12 cellular contexts compared by ENCODE assay signal in the genomic region with DNA sequence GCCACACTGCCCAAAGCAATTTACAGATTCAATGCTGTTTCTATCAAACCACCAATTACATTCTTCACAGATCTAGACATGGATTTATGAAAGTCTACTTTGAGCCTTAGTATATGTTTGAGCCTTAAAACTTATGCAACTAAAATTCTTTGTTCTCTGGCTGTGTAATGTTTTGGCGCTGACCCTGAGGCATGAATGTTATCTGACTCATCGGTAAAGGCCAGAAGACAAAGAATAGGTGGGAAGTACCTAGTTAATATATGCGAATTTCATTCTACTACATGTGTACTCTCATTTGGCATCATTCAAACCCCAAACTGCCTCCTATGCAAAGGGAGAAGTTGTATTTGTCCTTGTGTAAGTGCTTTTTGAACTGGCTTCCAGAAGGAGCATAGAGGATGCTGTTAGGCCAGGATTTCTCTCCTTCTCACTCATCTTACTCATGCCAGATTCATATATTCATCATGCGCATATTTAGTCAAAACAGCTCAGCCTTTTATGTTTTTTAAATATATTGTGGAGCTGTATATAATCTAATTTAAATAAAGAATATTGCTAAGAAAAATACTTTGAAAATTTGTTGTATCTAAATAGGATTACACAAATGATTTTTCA.
A peak's percentile ranks its signal among the peaks of the same experiment; 100 is the strongest.
DNase-seq lines count a peak whose midpoint lies in the region; ATAC-seq and TF ChIP-seq lines count a peak whose summit lies in the region.
"Had no signal": no experiment of that assay in that cellular context is flagged by ENCODE, and none has a peak within 500 bp of the region (broad histone marks: within the 10 kb centered on the region; RNA-seq: fewer than 3 reads in every experiment).

No MANE protein-coding gene starts in this region.

- peaks cover 13% of the 10 kb centered on the region; the same call in 1 of the 2 replicates for H3K36me3 Mint-ChIP-seq in HFFc6 (ENCODE audit: low read depth)

- H3K27me3 Mint-ChIP-seq in HFFc6 (ENCODE audit: insufficient read depth): no peaks in the 10 kb centered on the region; the same call in 1 of the 2 replicates

- H3K4me3 ChIP-seq in RWPE2 (ENCODE audit: severe bottlenecking): no peak overlapping the region
- H3K4me3 ChIP-seq in ascending aorta: no peak overlapping the region
- H3K4me3 ChIP-seq in uterus: no peak overlapping the region
- H3K4me3 ChIP-seq in OCI-LY7 (ENCODE audit: low read depth, low read length, poor library complexity, severe bottlenecking): no peak overlapping the region
- H3K4me3 ChIP-seq: coronary artery had no signal

- H3K4me1 Mint-ChIP-seq in HFFc6 (ENCODE audit: low read depth): peaks cover 19% of the 10 kb centered on the region

- no peaks in the 10 kb centered on the region for H3K27me3 ChIP-seq in RWPE2 (ENCODE audit: insufficient read depth, poor library complexity, severe bottlenecking)
- no peaks in the 10 kb centered on the region for H3K27me3 ChIP-seq in ascending aorta
- H3K27me3 ChIP-seq in uterus: no peaks in the 10 kb centered on the region

- no peaks in the 10 kb centered on the region for H3K9me2 ChIP-seq in OCI-LY7 (ENCODE audit: insufficient read depth, low read length)

- H3K36me3 ChIP-seq in RWPE2 (ENCODE audit: low read depth): no peaks in the 10 kb centered on the region
- H3K36me3 ChIP-seq in ascending aorta: no peaks in the 10 kb centered on the region
- no peaks in the 10 kb centered on the region for H3K36me3 ChIP-seq in uterus
- H3K36me3 ChIP-seq in OCI-LY7 (ENCODE audit: insufficient read depth, low read length): no peaks in the 10 kb centered on the region

- no peak overlapping the region for H2AFZ ChIP-seq in OCI-LY7 (ENCODE audit: low read length)

- peak; percentile 99 for ATAC-seq in RWPE2 (ENCODE audit: low read depth)
- ATAC-seq: left cardiac atrium had no signal

- H3K4me1 ChIP-seq in RWPE2 (ENCODE audit: insufficient read depth, poor library complexity, severe bottlenecking) (peaks cover 11% of the 10 kb centered on the region), ascending aorta (no peaks in the 10 kb centered on the region), uterus (no peaks in the 10 kb centered on the region), OCI-LY7 (ENCODE audit: insufficient read depth, low read length, poor library complexity, severe bottlenecking) (no peaks in the 10 kb centered on the region)

- intact Hi-C loops in ascending aorta (cut with DNase I) (no loop called here), uterus (cut with DNase I; ENCODE audit: low total_unique reads) (no loop called here), OCI-LY7 (cut with micrococcal nuclease; ENCODE audit: unreplicated experiment) (no loop called here)

- DNase-seq in EL (peak; percentile 55), HFFc6 (peak; percentile 40), RWPE2 (ENCODE audit: low spot score) (no peak), glomerular endothelial cell (ENCODE audit: extremely low read depth, low read depth, low spot score) (peak; percentile 22), ascending aorta (ENCODE audit: low spot score in 2 of 2) (no peak), retina (no peak), uterus (no peak), OCI-LY7 (ENCODE audit: low spot score) (no peak)
- DNase-seq: activated CD8-positive, alpha-beta memory T cell treated with anti-CD3 and anti-CD28 coated beads for 24 hours; DMS79; left cardiac atrium had no signal

- H3K9me3 ChIP-seq in RWPE2 (ENCODE audit: severe bottlenecking) (no peaks in the 10 kb centered on the region), ascending aorta (no peaks in the 10 kb centered on the region), uterus (no peaks in the 10 kb centered on the region), OCI-LY7 (ENCODE audit: low read length) (no peaks in the 10 kb centered on the region)

- H3K27ac ChIP-seq in RWPE2 (ENCODE audit: poor library complexity, severe bottlenecking) (peak overlapping the region; percentile 27), ascending aorta (no peak overlapping the region), uterus (no peak overlapping the region), OCI-LY7 (ENCODE audit: low read depth, low read length, poor library complexity, severe bottlenecking) (no peak overlapping the region)
- H3K27ac ChIP-seq: coronary artery had no signal

- CTCF ChIA-PET in OCI-LY7 (lab: Charles Lee; ENCODE audit: unreplicated experiment): no interaction called here

- TF ChIP-seq CTCF in HFFc6 (IDR thresholded peaks at IDR 0.05) (no peak), RWPE2 (IDR thresholded peaks at IDR 0.05; ENCODE audit: poor library complexity, severe bottlenecking) (no peak), ascending aorta (IDR thresholded peaks at IDR 0.05) (no peak), uterus (IDR thresholded peaks at IDR 0.05) (no peak), OCI-LY7 (conservative IDR thresholded peaks at IDR 0.05; ENCODE audit: low read length) (no peak)

- peaks cover 12% of the 10 kb centered on the region; the same call in 1 of the 2 replicates for H3K9me3 Mint-ChIP-seq in HFFc6

- no peaks in the 10 kb centered on the region for H4K20me1 ChIP-seq in OCI-LY7 (ENCODE audit: insufficient read depth, low read length)

- H3K4me2 ChIP-seq in OCI-LY7 (ENCODE audit: low read length): no peak overlapping the region

- no peaks in the 10 kb centered on the region for H3K79me2 ChIP-seq in OCI-LY7 (ENCODE audit: insufficient read depth, low read depth, low read length)

- POLR2A ChIA-PET in OCI-LY7 (lab: Charles Lee): interaction anchor here (0.7 to 1.1 kb wide), 2 partner anchors 25 to 920 kb away, joined by 3 read pairs; no protein-coding TSS in a partner anchor

- H3K27ac Mint-ChIP-seq in HFFc6: peak overlapping the region; percentile 26; the same call in 1 of the 2 replicates

- BruUV-seq in OCI-LY7 (replicated peaks; lab: Mats Ljungman, UMichigan): no TSS peak

- no peak overlapping the region for H3K4me3 Mint-ChIP-seq in HFFc6

- TF ChIP-seq POLR2A in uterus (IDR thresholded peaks at IDR 0.05): no peak

Comparison
In these comparisons a context has a peak if more than half of its experiments do, and no peak if none do; other contexts are left out.
1. DNase-seq: peak in EL (single experiment), HFFc6 (single experiment) and glomerular endothelial cell (single experiment); none in RWPE2 (single experiment), ascending aorta (0 of 2), retina (single experiment), uterus (0 of 2) and OCI-LY7 (single experiment).